Comparison of ENCODE assay signal across 11 cellular contexts in genomic region chr1:47433453-47434050, GRCh38. TPM values are rescaled to one million over a fixed set of nuclear protein-coding genes. Genes with fewer than 3 reads are reported as not detected.
A peak's percentile ranks its signal among the peaks of the same experiment; 100 is the strongest.
DNase-seq lines count a peak whose midpoint lies in the region; TF ChIP-seq lines count a peak whose summit lies in the region.
"Had no signal": no experiment of that assay in that cellular context is flagged by ENCODE, and none has a peak within 500 bp of the region (broad histone marks: within the 10 kb centered on the region; RNA-seq: fewer than 3 reads in every experiment).

No MANE protein-coding gene starts in this region.

- H3K36me3 Mint-ChIP-seq in activated naive CD4-positive, alpha-beta T cell treated with anti-CD3 and anti-CD28 coated beads, Interleukin-2, amount 50 U/mL, for 24 hours: no peaks in the 10 kb centered on the region
- H3K36me3 Mint-ChIP-seq in brain: no peaks in the 10 kb centered on the region
- no peaks in the 10 kb centered on the region for H3K36me3 Mint-ChIP-seq in type B pancreatic cell

- no peak overlapping the region for H2BK15ac ChIP-seq in mesenchymal stem cell (ENCODE audit: low read depth, poor library complexity, severe bottlenecking)

- peaks cover 54 to 72% of the 10 kb centered on the region in 2 experiments for H3K27me3 ChIP-seq in mesenchymal stem cell (ENCODE audit: control insufficient read depth in 1 of 2, insufficient read depth in 1 of 2, low read length in 2 of 2)

- no peak overlapping the region for H2BK120ac ChIP-seq in mesenchymal stem cell (ENCODE audit: low read depth, low read length)

- H2BK12ac ChIP-seq in mesenchymal stem cell (ENCODE audit: low read length in 2 of 2): no peak overlapping the region

- no peak overlapping the region for H3K14ac ChIP-seq in mesenchymal stem cell (ENCODE audit: low read length in 2 of 2)

- H3K4me1 ChIP-seq in mesenchymal stem cell (ENCODE audit: control insufficient read depth, insufficient read depth, low read depth, low read length): peaks cover 33% of the 10 kb centered on the region

- DNase-seq in activated naive CD4-positive, alpha-beta T cell (lab: John Stamatoyannopoulos, UW): no peak
- DNase-seq in mesenchymal stem cell (no peak), type B pancreatic cell (ENCODE audit: extremely low spot score, unreplicated experiment) (no peak), NCI-H1694 treated with DMSO at 0.1 percent for 48 hours (lab: John Stamatoyannopoulos, UW) (no peak), NOMO-1 treated with dmso at 0.1 percent for 144 hours (lab: John Stamatoyannopoulos, UW; ENCODE audit: unreplicated experiment) (no peak), NCI-H748 (lab: John Stamatoyannopoulos, UW; ENCODE audit: unreplicated experiment) (no peak)
- DNase-seq: AML-193 had no signal

- no peaks in the 10 kb centered on the region for H3K36me3 ChIP-seq in mesenchymal stem cell (ENCODE audit: control insufficient read depth in 1 of 2, insufficient read depth in 2 of 2, low read depth in 1 of 2, low read length in 2 of 2)
- H3K36me3 ChIP-seq: brain microvascular endothelial cell had no signal

- H3K9me3 ChIP-seq in mesenchymal stem cell (ENCODE audit: control insufficient read depth, low read length): no peaks in the 10 kb centered on the region

- no peak overlapping the region for H3K9ac ChIP-seq in mesenchymal stem cell (ENCODE audit: low read length)

- peak overlapping the region; percentile 11 for H3K4me3 Mint-ChIP-seq in activated naive CD4-positive, alpha-beta T cell treated with anti-CD3 and anti-CD28 coated beads, Interleukin-2, amount 50 U/mL, for 24 hours
- H3K4me3 Mint-ChIP-seq in brain (peak overlapping the region; percentile 75 to 81 (median 76)), type B pancreatic cell (peak overlapping the region; percentile 81)

- H3K27ac ChIP-seq in mesenchymal stem cell (ENCODE audit: low read length, poor library complexity, severe bottlenecking): no peak overlapping the region
- H3K27ac ChIP-seq: brain microvascular endothelial cell had no signal

- no peak overlapping the region for H2AK5ac ChIP-seq in mesenchymal stem cell (ENCODE audit: low read length, severe bottlenecking)

- peak overlapping the region; percentile 25 for H3K4me2 ChIP-seq in mesenchymal stem cell (ENCODE audit: low read length, poor library complexity, severe bottlenecking)

- TF ChIP-seq CTCF in brain (conservative IDR thresholded peaks at IDR 0.05) (no peak), type B pancreatic cell (conservative IDR thresholded peaks at IDR 0.05) (no peak)

- no peak overlapping the region for H4K8ac ChIP-seq in mesenchymal stem cell (ENCODE audit: low read length)

- WGBS in mesenchymal stem cell: 6% methylated on average over 29 of the region's 33 CpGs

- H3K27ac Mint-ChIP-seq in activated naive CD4-positive, alpha-beta T cell treated with anti-CD3 and anti-CD28 coated beads, Interleukin-2, amount 50 U/mL, for 24 hours: no peak overlapping the region
- H3K27ac Mint-ChIP-seq in brain (no peak overlapping the region), type B pancreatic cell (no peak overlapping the region)

- H3K23ac ChIP-seq in mesenchymal stem cell (ENCODE audit: low read length in 2 of 2): no peak overlapping the region

- no peaks in the 10 kb centered on the region for H3K9me3 Mint-ChIP-seq in activated naive CD4-positive, alpha-beta T cell treated with anti-CD3 and anti-CD28 coated beads, Interleukin-2, amount 50 U/mL, for 24 hours
- H3K9me3 Mint-ChIP-seq in brain (peaks cover 0 to 5% (median 0%) of the 10 kb centered on the region in 5 experiments), type B pancreatic cell (no peaks in the 10 kb centered on the region)

- peak overlapping the region in 1 of 2 experiments; percentile 64 for H3K4me3 ChIP-seq in mesenchymal stem cell (ENCODE audit: insufficient read depth in 1 of 2, low read depth in 1 of 2, low read length in 2 of 2)

- no peak overlapping the region for H4K91ac ChIP-seq in mesenchymal stem cell (ENCODE audit: low read length)

- H3K79me1 ChIP-seq in mesenchymal stem cell (replicated peaks; ENCODE audit: low read length, poor library complexity, severe bottlenecking): no peaks in the 10 kb centered on the region

- peaks cover 43% of the 10 kb centered on the region for H3K4me1 Mint-ChIP-seq in activated naive CD4-positive, alpha-beta T cell treated with anti-CD3 and anti-CD28 coated beads, Interleukin-2, amount 50 U/mL, for 24 hours
- H3K4me1 Mint-ChIP-seq in brain (peaks cover 40% of the 10 kb centered on the region), type B pancreatic cell (ENCODE audit: unreplicated experiment) (peaks cover 36% of the 10 kb centered on the region)

- H2AFZ ChIP-seq in mesenchymal stem cell (ENCODE audit: low read depth, low read length): no peak overlapping the region

- H3K4ac ChIP-seq in mesenchymal stem cell (ENCODE audit: low read depth in 1 of 2, low read length in 2 of 2): no peak overlapping the region

- peaks cover 25% of the 10 kb centered on the region for H3K27me3 Mint-ChIP-seq in activated naive CD4-positive, alpha-beta T cell treated with anti-CD3 and anti-CD28 coated beads, Interleukin-2, amount 50 U/mL, for 24 hours
- peaks cover 91% of the 10 kb centered on the region for H3K27me3 Mint-ChIP-seq in brain
- peaks cover 76% of the 10 kb centered on the region for H3K27me3 Mint-ChIP-seq in type B pancreatic cell

- no peak overlapping the region for H3K18ac ChIP-seq in mesenchymal stem cell (ENCODE audit: low read depth in 1 of 2, low read length in 2 of 2)

- H2BK5ac ChIP-seq in mesenchymal stem cell (ENCODE audit: low read depth, low read length, poor library complexity, severe bottlenecking): no peak overlapping the region

RNA-seq across cellular contexts. Expression of gene FOXD2, which starts 4.3 kb away (rescaled TPM):
- polyA plus RNA-seq in brain (ENCODE audit: insufficient read depth, low read depth, low replicate concordance): 0.49 TPM
- polyA plus RNA-seq in mesenchymal stem cell (2013, experiment 1 of 2): not detected
- polyA plus RNA-seq in mesenchymal stem cell (2013, experiment 2 of 2): not detected
- 0.64 and 4.9 TPM in 2 replicates for total RNA-seq in type B pancreatic cell (ENCODE audit: low replicate concordance)

RNA-seq across cellular contexts. Expression of gene FOXE3, which starts 17.5 kb away (rescaled TPM):
- 0.95 TPM for polyA plus RNA-seq in brain (ENCODE audit: insufficient read depth, low read depth, low replicate concordance)
- not detected for polyA plus RNA-seq in mesenchymal stem cell (2013, experiment 1 of 2)
- not detected for polyA plus RNA-seq in mesenchymal stem cell (2013, experiment 2 of 2)
- total RNA-seq in type B pancreatic cell (ENCODE audit: low replicate concordance): 0.14 TPM in 1 of 2 replicates, not detected in the other
- total RNA-seq: left lobe of liver had no signal

Comparison
In these comparisons a context has a peak if more than half of its experiments do, and no peak if none do; other contexts are left out.
1. H3K4me3 Mint-ChIP-seq: peak in every context shown above with its lines; median percentile 81 in type B pancreatic cell; 76 in brain; 11 in activated naive CD4-positive, alpha-beta T cell treated with anti-CD3 and anti-CD28 coated beads, Interleukin-2, amount 50 U/mL, for 24 hours.